In the genomic region with DNA sequence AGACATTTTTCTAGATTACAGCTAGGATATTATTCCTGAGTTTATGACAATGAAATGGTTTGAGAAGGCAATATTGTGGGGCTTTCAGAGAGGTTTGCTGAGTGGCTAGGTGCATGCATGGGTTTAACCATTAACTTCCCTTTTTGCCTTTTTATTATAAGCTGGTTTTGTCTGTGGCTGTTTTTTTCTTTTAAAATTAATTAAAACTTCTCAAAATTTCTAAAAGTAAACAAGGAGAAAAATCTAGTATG, we compare ENCODE assay signal across 10 cellular contexts.
DNase-seq lines count a peak whose midpoint lies in the region; ATAC-seq, FAIRE-seq and TF ChIP-seq lines count a peak whose summit lies in the region.
"Had no signal": no experiment of that assay in that cellular context is flagged by ENCODE, and none has a peak within 500 bp of the region (broad histone marks: within the 10 kb centered on the region; RNA-seq: fewer than 3 reads in every experiment).

No MANE protein-coding gene starts in this region.

- no peaks in the 10 kb centered on the region for H3K79me2 ChIP-seq in HepG2 (ENCODE audit: insufficient read depth, low read length)

- H3K36me3 ChIP-seq in HepG2 (replicated peaks in 1 of 2; ENCODE audit: control insufficient read depth in 1 of 2, insufficient read depth in 2 of 2, low read length in 2 of 2) (no peaks in the 10 kb centered on the region), thoracic aorta (no peaks in the 10 kb centered on the region)
- H3K36me3 ChIP-seq: WERI-Rb-1 had no signal

- peak overlapping the region; percentile 59 for H3K4me2 ChIP-seq in HepG2 (ENCODE audit: low read depth, low read length)

- no peak for TF ChIP-seq POLR2A in HepG2 (IDR thresholded peaks at IDR 0.05; ENCODE audit: insufficient read depth in 1 of 2, low read depth in 2 of 2, low read length in 2 of 2)

- no peaks in the 10 kb centered on the region for H4K20me1 ChIP-seq in HepG2 (ENCODE audit: insufficient read depth, low read length)

- no peak overlapping the region for H3K9ac ChIP-seq in HepG2 (ENCODE audit: insufficient read depth, low read depth, low read length)

- POLR2A ChIA-PET in activated B cell treated with CpG ODN at 0.5 μM for 24 hours (lab: Charles Lee) = interaction anchor here (0.7 to 13.7 kb wide), 18 partner anchors 9 to 1063 kb away, joined by 3 to 486 read pairs (median 12); no protein-coding TSS in a partner anchor
- POLR2A ChIA-PET in HepG2 (lab: Yijun Ruan, JAX) = no interaction called here

- H3K27ac ChIP-seq in HepG2 (ENCODE audit: extremely low read length, insufficient read depth, low read length) = no peak overlapping the region
- H3K27ac ChIP-seq in thoracic aorta = no peak overlapping the region
- H3K27ac ChIP-seq: WERI-Rb-1 had no signal

- CTCF ChIA-PET in activated B cell treated with CpG ODN at 0.5 μM for 24 hours (lab: Charles Lee) (interaction anchor here (1.1 to 3.4 kb wide), 9 partner anchors 10 to 335 kb away, joined by 3 to 20 read pairs (median 5); no protein-coding TSS in a partner anchor), HepG2 (lab: Yijun Ruan, JAX; ENCODE audit: low intra/inter-chr PET ratio, low total read pairs) (no interaction called here)

- H3K27me3 ChIP-seq in HepG2 (ENCODE audit: control insufficient read depth in 1 of 2, insufficient read depth in 2 of 2, low read length in 2 of 2) (peaks cover 0 to 14% of the 10 kb centered on the region in 2 experiments; a peak in 2 of 5 replicates), thoracic aorta (replicated peaks; ENCODE audit: insufficient read depth) (no peaks in the 10 kb centered on the region)

- BruUV-seq in HepG2 (replicated peaks; lab: Mats Ljungman, UMichigan) = no TSS peak

- intact Hi-C loops in activated B cell treated with CpG ODN at 0.5 μM for 24 hours (cut with micrococcal nuclease) = loop anchor here (2.0 to 5.0 kb wide), 7 partner anchors 56 to 1059 kb away; a partner anchor contains a TSS
- intact Hi-C loops in HepG2 (cut with micrococcal nuclease; ENCODE audit: unreplicated experiment) = no loop called here

- H3K4me1 ChIP-seq in HepG2 (ENCODE audit: insufficient read depth, low read length) = peaks cover 18% of the 10 kb centered on the region
- H3K4me1 ChIP-seq in thoracic aorta (ENCODE audit: control insufficient read depth in 1 of 2, low read depth in 2 of 2) = peaks cover 0 to 20% of the 10 kb centered on the region in 2 donors

- H3K4me3 Mint-ChIP-seq in activated T-cell treated with anti-CD3 and anti-CD28 coated beads, Interleukin-2, amount 50 U/mL, for 72 hours = peak overlapping the region; percentile 94 to 96
- peak overlapping the region; percentile 95 for H3K4me3 Mint-ChIP-seq in activated B cell treated with CpG ODN at 0.5 μM for 24 hours

- no peak for TF ChIP-seq RAD21 in HepG2 (CRISPR knock-in tag; IDR thresholded peaks at IDR 0.05)

- H2AFZ ChIP-seq in HepG2 (ENCODE audit: low read length) = no peak overlapping the region

- in situ Hi-C loops in HepG2 (cut with HindIII; ENCODE audit: extremely low pct_ligation_motif_present, low pct_unique_long_range_greater_than_20kb) = no loop called here

- H3K27ac Mint-ChIP-seq in activated T-cell treated with anti-CD3 and anti-CD28 coated beads, Interleukin-2, amount 50 U/mL, for 72 hours = peak overlapping the region; percentile 97
- H3K27ac Mint-ChIP-seq in activated B cell treated with CpG ODN at 0.5 μM for 24 hours = peak overlapping the region; percentile 96

- peaks cover 54% of the 10 kb centered on the region for H3K4me1 Mint-ChIP-seq in activated T-cell treated with anti-CD3 and anti-CD28 coated beads, Interleukin-2, amount 50 U/mL, for 72 hours (ENCODE audit: low read depth)
- peaks cover 54% of the 10 kb centered on the region for H3K4me1 Mint-ChIP-seq in activated B cell treated with CpG ODN at 0.5 μM for 24 hours

- H3K9me3 ChIP-seq in HepG2 (ENCODE audit: low read length) (no peaks in the 10 kb centered on the region), thoracic aorta (no peaks in the 10 kb centered on the region)

- peaks cover 3 to 5% of the 10 kb centered on the region in 2 donors for H3K36me3 Mint-ChIP-seq in activated T-cell treated with anti-CD3 and anti-CD28 coated beads, Interleukin-2, amount 50 U/mL, for 72 hours (ENCODE audit: insufficient read depth in 2 of 2)
- H3K36me3 Mint-ChIP-seq in activated B cell treated with CpG ODN at 0.5 μM for 24 hours (ENCODE audit: low read depth) = peaks cover 31% of the 10 kb centered on the region

- H3K27me3 Mint-ChIP-seq in activated T-cell treated with anti-CD3 and anti-CD28 coated beads, Interleukin-2, amount 50 U/mL, for 72 hours (ENCODE audit: low read depth) = no peaks in the 10 kb centered on the region
- H3K27me3 Mint-ChIP-seq in activated B cell treated with CpG ODN at 0.5 μM for 24 hours = no peaks in the 10 kb centered on the region

- no peak overlapping the region for H3K4me3 ChIP-seq in HepG2 (replicated peaks in 1 of 3; ENCODE audit: insufficient read depth in 1 of 3, low read depth in 2 of 3, low read length in 3 of 3)
- peak overlapping the region; percentile 71 for H3K4me3 ChIP-seq in thoracic aorta

- no peak for FAIRE-seq in HepG2 (lab: Jason Lieb, UNC)
- FAIRE-seq: H1 had no signal

- DNase-seq in activated T-cell treated with anti-CD3 and anti-CD28 coated beads, Interleukin-2, amount 50 U/mL, for 72 hours = no peak
- no peak for DNase-seq in activated T-cell treated with anti-CD3 and anti-CD28 coated beads, Interleukin-2, amount 50 U/mL, for 1 hour
- DNase-seq in activated B cell treated with CpG ODN at 0.5 μM for 24 hours (no peak), HepG2 (ENCODE audit: low spot score) (no peak), thoracic aorta (ENCODE audit: low spot score) (no peak), NCI-H446 treated with DMSO at 0.1 percent for 48 hours (lab: John Stamatoyannopoulos, UW) (no peak), HuH-7.5 (ENCODE audit: low spot score) (no peak)
- DNase-seq: WERI-Rb-1 had no signal

- TF ChIP-seq CTCF in activated B cell treated with CpG ODN at 0.5 μM for 24 hours (IDR thresholded peaks at IDR 0.05) (no peak), HepG2 (CRISPR knock-in tag; IDR thresholded peaks at IDR 0.05) (no peak), thoracic aorta (IDR thresholded peaks at IDR 0.05) (no peak)

- no peak for ATAC-seq in activated T-cell treated with anti-CD3 and anti-CD28 coated beads, Interleukin-2, amount 50 U/mL, for 72 hours (replicated peaks in 1 of 2)
- ATAC-seq in activated B cell treated with CpG ODN at 0.5 μM for 24 hours (ENCODE audit: low read depth) (peak; percentile 2), HepG2 (peak; percentile 59; the same call in 2 of the 3 replicates), thoracic aorta (ENCODE audit: insufficient number of reproducible peaks, low FRiP score, low read depth) (no peak), HG03469 (IDR thresholded peaks at IDR 0.05; ENCODE audit: unreplicated experiment) (no peak)

- TF ChIP-seq EP300 in HepG2 (IDR thresholded peaks at IDR 0.05; ENCODE audit: low read depth in 2 of 2, low read length in 2 of 2) (no peak), HepG2 (CRISPR knock-in tag; IDR thresholded peaks at IDR 0.05; ENCODE audit: borderline replicate concordance) (no peak)

- H3K9me3 Mint-ChIP-seq in activated T-cell treated with anti-CD3 and anti-CD28 coated beads, Interleukin-2, amount 50 U/mL, for 72 hours = no peaks in the 10 kb centered on the region
- H3K9me3 Mint-ChIP-seq in activated B cell treated with CpG ODN at 0.5 μM for 24 hours = no peaks in the 10 kb centered on the region

TF ChIP-seq in HepG2, 621 proteins besides CTCF, POLR2A, EP300 and RAD21:
- TF ChIP-seq SMARCE1 (IDR thresholded peaks at IDR 0.05; ENCODE audit: borderline replicate concordance) (no peak), XRCC5 (optimal IDR thresholded peaks at IDR 0.05; ENCODE audit: low read length) (no peak), ZNF160 (CRISPR knock-in tag; IDR thresholded peaks at IDR 0.05) (no peak), KLF6 (CRISPR knock-in tag; IDR thresholded peaks at IDR 0.05) (no peak), SP140L (CRISPR knock-in tag; IDR thresholded peaks at IDR 0.05; ENCODE audit: borderline replicate concordance) (no peak), ZNF589 (CRISPR knock-in tag; conservative IDR thresholded peaks at IDR 0.05) (no peak), MED1 (CRISPR knock-in tag; IDR thresholded peaks at IDR 0.05) (no peak), YY1 (IDR thresholded peaks at IDR 0.05; ENCODE audit: insufficient read depth, insufficient replicate concordance, low read depth, low read length) (no peak), ADNP (CRISPR knock-in tag; IDR thresholded peaks at IDR 0.05) (no peak), GABPB1 (CRISPR knock-in tag; IDR thresholded peaks at IDR 0.05) (no peak), ZNF460 (CRISPR knock-in tag; IDR thresholded peaks at IDR 0.05; ENCODE audit: borderline replicate concordance) (no peak), GTF3A (CRISPR knock-in tag; conservative IDR thresholded peaks at IDR 0.05) (no peak), MED13 (CRISPR knock-in tag; IDR thresholded peaks at IDR 0.05) (no peak), RCOR2 (CRISPR knock-in tag; IDR thresholded peaks at IDR 0.05) (no peak), MAFK (conservative IDR thresholded peaks at IDR 0.05 in 1 of 2, IDR thresholded peaks at IDR 0.05 in 1 of 2; ENCODE audit: low read length in 2 of 2) (no peak)
- TF ChIP-seq, protein P1, sequence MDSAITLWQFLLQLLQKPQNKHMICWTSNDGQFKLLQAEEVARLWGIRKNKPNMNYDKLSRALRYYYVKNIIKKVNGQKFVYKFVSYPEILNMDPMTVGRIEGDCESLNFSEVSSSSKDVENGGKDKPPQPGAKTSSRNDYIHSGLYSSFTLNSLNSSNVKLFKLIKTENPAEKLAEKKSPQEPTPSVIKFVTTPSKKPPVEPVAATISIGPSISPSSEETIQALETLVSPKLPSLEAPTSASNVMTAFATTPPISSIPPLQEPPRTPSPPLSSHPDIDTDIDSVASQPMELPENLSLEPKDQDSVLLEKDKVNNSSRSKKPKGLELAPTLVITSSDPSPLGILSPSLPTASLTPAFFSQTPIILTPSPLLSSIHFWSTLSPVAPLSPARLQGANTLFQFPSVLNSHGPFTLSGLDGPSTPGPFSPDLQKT (CRISPR knock-in tag; IDR thresholded peaks at IDR 0.05; ENCODE audit: borderline replicate concordance) = no peak

Comparison
In these comparisons a context has a peak if more than half of its experiments do, and no peak if none do; other contexts are left out.
1. ATAC-seq: peak in activated B cell treated with CpG ODN at 0.5 μM for 24 hours (single experiment) and HepG2 (single experiment); none in activated T-cell treated with anti-CD3 and anti-CD28 coated beads, Interleukin-2, amount 50 U/mL, for 72 hours (0 of 2), thoracic aorta (single experiment) and HG03469 (single experiment).